Comparison of ENCODE assay signal across 7 cellular contexts in genomic region chr14:21735200-21735599, GRCh38.
"Had no signal": no experiment of that assay in that cellular context is flagged by ENCODE, and none has a peak within 500 bp of the region (broad histone marks: within the 10 kb centered on the region; RNA-seq: fewer than 3 reads in every experiment).

No MANE protein-coding gene starts in this region.

- H3K27me3 ChIP-seq: pancreas, SJCRH30, tibial nerve had no signal

- FAIRE-seq: pancreas had no signal

- H3K4me3 Mint-ChIP-seq: brain, endodermal cell had no signal

- H3K36me3 ChIP-seq: pancreas, SJCRH30, tibial nerve had no signal

- H3K4me1 ChIP-seq: pancreas, SJCRH30, tibial nerve had no signal

- H3K4me3 ChIP-seq: pancreas, SJCRH30, tibial nerve had no signal

- H3K4me1 Mint-ChIP-seq: brain, endodermal cell had no signal

- DNase-seq: endodermal cell, pancreas, T1000 had no signal

- H3K27ac ChIP-seq: pancreas, RWPE1, SJCRH30, tibial nerve had no signal

- H3K27ac Mint-ChIP-seq: brain, endodermal cell had no signal

- H3K9me3 ChIP-seq: pancreas, SJCRH30, tibial nerve had no signal

- H3K36me3 Mint-ChIP-seq: brain had no signal
